Comparison of ENCODE assay signal across 22 cellular contexts in the genomic region with DNA sequence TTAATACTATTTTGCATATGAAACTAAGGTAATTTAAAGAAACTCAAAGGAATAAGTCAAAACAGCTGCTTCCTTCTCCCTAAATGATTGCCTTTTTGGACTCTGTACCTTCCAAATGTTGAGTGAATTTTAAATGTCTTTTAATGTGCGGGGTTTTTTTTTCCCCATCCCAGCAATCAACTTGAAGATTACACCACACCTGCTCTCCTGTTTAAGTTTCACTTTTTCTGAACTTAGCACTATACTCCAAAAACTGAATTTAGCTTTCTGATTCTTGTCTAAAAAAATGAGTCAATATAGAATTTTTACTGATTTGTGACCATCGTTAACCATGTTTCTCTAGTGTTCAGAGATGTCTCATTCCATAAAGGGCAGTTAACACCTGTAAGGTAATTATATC.
A peak's percentile ranks its signal among the peaks of the same experiment; 100 is the strongest.
DNase-seq lines count a peak whose midpoint lies in the region; ATAC-seq, FAIRE-seq and TF ChIP-seq lines count a peak whose summit lies in the region.
"Had no signal": no experiment of that assay in that cellular context is flagged by ENCODE, and none has a peak within 500 bp of the region (broad histone marks: within the 10 kb centered on the region; RNA-seq: fewer than 3 reads in every experiment).

No MANE protein-coding gene starts in this region.

- no peak overlapping the region for H3K4me3 Mint-ChIP-seq in Calu3 (ENCODE audit: low read depth, unreplicated experiment)
- H3K4me3 Mint-ChIP-seq: CD4-positive, CD25-positive, alpha-beta regulatory T cell; CD8-positive, alpha-beta memory T cell; HFFc6; IgD-negative memory B cell had no signal

- H3K36me3 Mint-ChIP-seq in Calu3 (ENCODE audit: insufficient read depth, unreplicated experiment) = peaks cover 10% of the 10 kb centered on the region
- H3K36me3 Mint-ChIP-seq: CD4-positive, CD25-positive, alpha-beta regulatory T cell; IgD-negative memory B cell had no signal

- no peaks in the 10 kb centered on the region for H3K9me3 Mint-ChIP-seq in Calu3 (ENCODE audit: low read depth, unreplicated experiment)
- H3K9me3 Mint-ChIP-seq: HFFc6, IgD-negative memory B cell had no signal

- H3K27me3 Mint-ChIP-seq in Calu3 (ENCODE audit: unreplicated experiment) = no peaks in the 10 kb centered on the region
- H3K27me3 Mint-ChIP-seq: CD4-positive, CD25-positive, alpha-beta regulatory T cell; IgD-negative memory B cell had no signal

- ATAC-seq in left lobe of liver (peak; percentile 51), GM18519 (IDR thresholded peaks at IDR 0.05; ENCODE audit: low FRiP score, unreplicated experiment) (no peak)
- ATAC-seq: HCT116 had no signal

- peak overlapping the region; percentile 3 for H3K27ac Mint-ChIP-seq in Calu3 (ENCODE audit: unreplicated experiment)
- H3K27ac Mint-ChIP-seq: CD4-positive, CD25-positive, alpha-beta regulatory T cell; HFFc6; IgD-negative memory B cell had no signal

- intact Hi-C loops in Calu3 (cut with micrococcal nuclease; ENCODE audit: unreplicated experiment) = no loop called here

- TF ChIP-seq CTCF in Calu3 (IDR thresholded peaks at IDR 0.05; ENCODE audit: unreplicated experiment) (no peak), D721Med (IDR thresholded peaks at IDR 0.05; ENCODE audit: insufficient read depth, missing control alignments) (no peak)

- CTCF ChIA-PET in Calu3 (lab: Charles Lee) = no interaction called here

- H3K4me1 Mint-ChIP-seq in Calu3 (ENCODE audit: low read depth, unreplicated experiment) = peaks cover 12% of the 10 kb centered on the region
- H3K4me1 Mint-ChIP-seq: CD4-positive, CD25-positive, alpha-beta regulatory T cell; IgD-negative memory B cell had no signal

- no TSS peak for BruUV-seq in Calu3 (replicated peaks; lab: Mats Ljungman, UMichigan)

- peak; percentile 21 for FAIRE-seq in D721Med (lab: Jason Lieb, UNC)
- FAIRE-seq: GM12891, GM18507 had no signal

- DNase-seq in Calu3 (no peak), D721Med (ENCODE audit: insufficient read length, low spot score) (no peak), NCI-H524 treated with DMSO at 0.1 percent for 48 hours (lab: John Stamatoyannopoulos, UW) (peak; percentile 79), left lobe of liver (ENCODE audit: low spot score) (no peak), dermis blood vessel endothelial cell (no peak), activated gamma-delta T cell treated with Interleukin-2 at 50 U/mL for 16 hours (no peak), NCI-H187 (lab: John Stamatoyannopoulos, UW) (no peak)
- DNase-seq: ACHN; BE2C; C1 segment of cervical spinal cord; CD4-positive, CD25-positive, alpha-beta regulatory T cell; CD8-positive, alpha-beta memory T cell; COR-L47; GOT3; H7; HFFc6; KBM-7 had no signal
